27 cellular contexts compared by ENCODE assay signal in genomic region chr22:42876041-42876440, GRCh38.
"Had no signal": no experiment of that assay in that cellular context is flagged by ENCODE, and none has a peak within 500 bp of the region (broad histone marks: within the 10 kb centered on the region; RNA-seq: fewer than 3 reads in every experiment).

No MANE protein-coding gene starts in this region.

- FAIRE-seq: endometrium, islet of Langerhans, keratinocyte had no signal

- H3K9me3 ChIP-seq: colonic mucosa, esophagus squamous epithelium, gastrocnemius medialis, heart right ventricle, left lung, lower lobe of right lung had no signal

- H3K27me3 Mint-ChIP-seq: dendritic cell treated with granulocyte-macrophage colony-stimulating factor and Interleukin-4, amounts not matched to agents 40 ng/mL and 50 ng/mL, for 4 days; effector memory CD8-positive, alpha-beta T cell; naive thymus-derived CD4-positive, alpha-beta T cell had no signal

- H3K4me1 ChIP-seq: colonic mucosa, esophagus squamous epithelium had no signal

- H3K9me3 Mint-ChIP-seq: dendritic cell treated with granulocyte-macrophage colony-stimulating factor and Interleukin-4, amounts not matched to agents 40 ng/mL and 50 ng/mL, for 4 days; effector memory CD8-positive, alpha-beta T cell; endodermal cell; mesothelial cell of epicardium; naive thymus-derived CD4-positive, alpha-beta T cell had no signal

- H3K4me3 Mint-ChIP-seq: dendritic cell treated with granulocyte-macrophage colony-stimulating factor and Interleukin-4, amounts not matched to agents 40 ng/mL and 50 ng/mL, for 4 days; effector memory CD8-positive, alpha-beta T cell; endodermal cell; mesothelial cell of epicardium; naive thymus-derived CD4-positive, alpha-beta T cell had no signal

- ATAC-seq: effector memory CD8-positive, alpha-beta T cell; esophagus mucosa; gastrocnemius medialis; heart right ventricle; left cardiac atrium; left lung; left ventricle myocardium superior; lower lobe of right lung; naive thymus-derived CD4-positive, alpha-beta T cell had no signal

- H3K4me1 Mint-ChIP-seq: endodermal cell, mesothelial cell of epicardium had no signal

- H3K27ac Mint-ChIP-seq: dendritic cell treated with granulocyte-macrophage colony-stimulating factor and Interleukin-4, amounts not matched to agents 40 ng/mL and 50 ng/mL, for 4 days; mesothelial cell of epicardium had no signal

- H3K27ac ChIP-seq: colonic mucosa, epithelial cell of prostate, esophagus squamous epithelium, gastrocnemius medialis, heart right ventricle, left lung, lower lobe of right lung had no signal

- H3K27me3 ChIP-seq: colonic mucosa, esophagus squamous epithelium, gastrocnemius medialis, heart right ventricle, left lung had no signal

- H3K4me3 ChIP-seq: colonic mucosa, esophagus squamous epithelium, gastrocnemius medialis, heart right ventricle, left lung, lower lobe of right lung had no signal

- DNase-seq: colonic mucosa; cortex of kidney; effector CD8-positive, alpha-beta T cell; effector memory CD8-positive, alpha-beta T cell; endodermal cell; erythroblast; esophagus squamous epithelium; foreskin fibroblast; foreskin melanocyte; gastrocnemius medialis; glutamatergic neuron; head of caudate nucleus; heart right ventricle; hippocampal formation; left cardiac atrium; left ventricle myocardium superior; lower lobe of right lung; mesenchymal stem cell; naive thymus-derived CD4-positive, alpha-beta T cell had no signal
